In genomic region chr5:154371687-154372086, GRCh38 we compare ENCODE assay signal across 14 cellular contexts.
DNase-seq lines count a peak whose midpoint lies in the region; ATAC-seq and TF ChIP-seq lines count a peak whose summit lies in the region.
"Had no signal": no experiment of that assay in that cellular context is flagged by ENCODE, and none has a peak within 500 bp of the region (broad histone marks: within the 10 kb centered on the region; RNA-seq: fewer than 3 reads in every experiment).

No MANE protein-coding gene starts in this region.

- H3K9me3 Mint-ChIP-seq in type B pancreatic cell: no peaks in the 10 kb centered on the region
- H3K9me3 Mint-ChIP-seq: CD14-positive monocyte; naive B cell; T-helper 2 cell treated with Interferon-gamma antibody and Interleukin-4, amounts not matched to agents 5 μg/mL and 100 μg/mL, for 36 hours had no signal

- H3K4me2 ChIP-seq in fibroblast of lung (ENCODE audit: extremely low read depth, insufficient read depth, low read length): no peak overlapping the region
- H3K4me2 ChIP-seq in osteoblast (ENCODE audit: insufficient read depth, low read length): peak overlapping the region; percentile 21

- no peak overlapping the region for H3K27ac Mint-ChIP-seq in type B pancreatic cell
- H3K27ac Mint-ChIP-seq: CD14-positive monocyte; T-helper 2 cell treated with Interferon-gamma antibody and Interleukin-4, amounts not matched to agents 5 μg/mL and 100 μg/mL, for 36 hours had no signal

- H3K4me1 ChIP-seq in RWPE2 (ENCODE audit: insufficient read depth, poor library complexity, severe bottlenecking): peaks cover 56% of the 10 kb centered on the region
- peaks cover 30% of the 10 kb centered on the region for H3K4me1 ChIP-seq in fibroblast of lung (ENCODE audit: control insufficient read depth, extremely low read depth, insufficient read depth, low read length)
- peaks cover 60% of the 10 kb centered on the region for H3K4me1 ChIP-seq in osteoblast (ENCODE audit: insufficient read depth, low read length)

- no peaks in the 10 kb centered on the region for H3K36me3 Mint-ChIP-seq in type B pancreatic cell

- peak; percentile 65 for ATAC-seq in RWPE2 (ENCODE audit: low read depth)
- ATAC-seq in HG03025 (IDR thresholded peaks at IDR 0.05; ENCODE audit: low FRiP score, unreplicated experiment): no peak
- no peak for ATAC-seq in GM18867 (IDR thresholded peaks at IDR 0.05; ENCODE audit: unreplicated experiment)

- TF ChIP-seq CTCF in RWPE2 (IDR thresholded peaks at IDR 0.05; ENCODE audit: poor library complexity, severe bottlenecking): no peak
- TF ChIP-seq CTCF in fibroblast of lung (conservative IDR thresholded peaks at IDR 0.05 in 1 of 2, IDR thresholded peaks at IDR 0.05 in 1 of 2; ENCODE audit: low read depth in 1 of 2, low read length in 2 of 2): no peak
- TF ChIP-seq CTCF in osteoblast (IDR thresholded peaks at IDR 0.05; ENCODE audit: extremely low read depth, low read depth, low read length): no peak
- TF ChIP-seq CTCF in type B pancreatic cell (conservative IDR thresholded peaks at IDR 0.05): no peak

- H4K20me1 ChIP-seq in fibroblast of lung (ENCODE audit: control insufficient read depth, extremely low read depth, insufficient read depth, low read length): no peaks in the 10 kb centered on the region
- no peaks in the 10 kb centered on the region for H4K20me1 ChIP-seq in osteoblast (ENCODE audit: insufficient read depth, low read length)

- H3K27me3 Mint-ChIP-seq in type B pancreatic cell: peaks cover 31% of the 10 kb centered on the region
- H3K27me3 Mint-ChIP-seq: naive B cell had no signal

- DNase-seq in AG08395 (ENCODE audit: low spot score) (peak; percentile 78), RWPE2 (ENCODE audit: low spot score) (no peak), fibroblast of lung (ENCODE audit: low read depth in 2 of 2) (peak; percentile 86 to 88), osteoblast (ENCODE audit: insufficient read length, low spot score, missing footprints) (peak; percentile 87), type B pancreatic cell (ENCODE audit: extremely low spot score, unreplicated experiment) (no peak), NCI-H1105 treated with DMSO at 0.1 percent for 48 hours (lab: John Stamatoyannopoulos, UW) (no peak)
- DNase-seq: activated T-cell treated with anti-CD3 and anti-CD28 coated beads for 4 hours, naive B cell, NCI-H1092 had no signal

- peaks cover 32% of the 10 kb centered on the region for H3K4me1 Mint-ChIP-seq in type B pancreatic cell (ENCODE audit: unreplicated experiment)
- H3K4me1 Mint-ChIP-seq: CD14-positive monocyte had no signal

- H3K9me3 ChIP-seq in RWPE2 (ENCODE audit: severe bottlenecking): no peaks in the 10 kb centered on the region
- no peaks in the 10 kb centered on the region for H3K9me3 ChIP-seq in fibroblast of lung (ENCODE audit: control insufficient read depth, insufficient read depth, low read depth, low read length)
- no peaks in the 10 kb centered on the region for H3K9me3 ChIP-seq in osteoblast (ENCODE audit: low read depth, low read length)

- no peak overlapping the region for H3K4me3 Mint-ChIP-seq in type B pancreatic cell
- H3K4me3 Mint-ChIP-seq: CD14-positive monocyte; naive B cell; T-helper 2 cell treated with Interferon-gamma antibody and Interleukin-4, amounts not matched to agents 5 μg/mL and 100 μg/mL, for 36 hours had no signal

- no peak overlapping the region for H2AFZ ChIP-seq in fibroblast of lung (ENCODE audit: low read length)
- H2AFZ ChIP-seq in osteoblast (ENCODE audit: low read length): no peak overlapping the region

- H3K27me3 ChIP-seq in RWPE2 (ENCODE audit: insufficient read depth, poor library complexity, severe bottlenecking) (no peaks in the 10 kb centered on the region), fibroblast of lung (ENCODE audit: control insufficient read depth, insufficient read depth, low read length) (no peaks in the 10 kb centered on the region), osteoblast (ENCODE audit: insufficient read depth, low read length) (no peaks in the 10 kb centered on the region)

- H3K36me3 ChIP-seq in RWPE2 (ENCODE audit: low read depth) (peaks cover 11% of the 10 kb centered on the region), fibroblast of lung (ENCODE audit: control insufficient read depth, insufficient read depth, low read length) (peaks cover 2% of the 10 kb centered on the region), osteoblast (ENCODE audit: insufficient read depth, low read length) (peaks cover 11% of the 10 kb centered on the region)

- H3K27ac ChIP-seq in RWPE2 (ENCODE audit: poor library complexity, severe bottlenecking) (peak overlapping the region; percentile 96), fibroblast of lung (ENCODE audit: insufficient read depth, low read length) (no peak overlapping the region), osteoblast (ENCODE audit: low read depth, low read length) (peak overlapping the region; percentile 90)
- H3K27ac ChIP-seq: HL-60 had no signal

- H3K79me2 ChIP-seq in fibroblast of lung (ENCODE audit: control insufficient read depth, insufficient read depth, low read length) (no peaks in the 10 kb centered on the region), osteoblast (ENCODE audit: insufficient read depth, low read length) (no peaks in the 10 kb centered on the region)

- H3K4me3 ChIP-seq in RWPE2 (ENCODE audit: severe bottlenecking) (no peak overlapping the region), fibroblast of lung (replicated peaks in 1 of 4; ENCODE audit: control extremely low read depth in 1 of 4, insufficient read depth in 1 of 4, low read depth in 3 of 4, low read length in 4 of 4) (no peak overlapping the region), osteoblast (ENCODE audit: insufficient read depth, low read length) (no peak overlapping the region)

- H3K9ac ChIP-seq in fibroblast of lung (ENCODE audit: insufficient read depth, low read length): no peak overlapping the region

Comparison
In these comparisons a context has a peak if more than half of its experiments do, and no peak if none do; other contexts are left out.
1. DNase-seq: peak in AG08395 (single experiment), fibroblast of lung (2 of 2) and osteoblast (single experiment); none in RWPE2 (single experiment), type B pancreatic cell (single experiment) and NCI-H1105 treated with DMSO at 0.1 percent for 48 hours (single experiment).